ENCODE assay signal across 7 cellular contexts in genomic region chr14:103519043-103519836, GRCh38. TPM values are rescaled to one million over a fixed set of nuclear protein-coding genes. Genes with fewer than 3 reads are reported as not detected.
DNase-seq lines count a peak whose midpoint lies in the region; ATAC-seq and TF ChIP-seq lines count a peak whose summit lies in the region.

No MANE protein-coding gene starts in this region.

- DNase-seq in GM06990 (ENCODE audit: extremely low read depth, insufficient read length) (peak; percentile 18), esophagus muscularis mucosa (ENCODE audit: extremely low spot score) (no peak), renal cortical epithelial cell (ENCODE audit: low read depth) (peak; percentile 13), midbrain (lab: John Stamatoyannopoulos, UW) (no peak), NCI-H1436 (lab: John Stamatoyannopoulos, UW) (no peak)

- no peaks in the 10 kb centered on the region; the same call in 1 of the 2 replicates for H3K27me3 ChIP-seq in GM06990 (replicated peaks; ENCODE audit: control insufficient read depth, insufficient read depth, low read length)
- no peaks in the 10 kb centered on the region for H3K27me3 ChIP-seq in OCI-LY3 (ENCODE audit: low read depth, low read length)
- H3K27me3 ChIP-seq in esophagus muscularis mucosa, result peaks cover 0 to 9% (median 4%) of the 10 kb centered on the region in 4 donors

- H3K9me3 ChIP-seq in OCI-LY3 (ENCODE audit: insufficient read depth, low read length), result no peaks in the 10 kb centered on the region
- H3K9me3 ChIP-seq in esophagus muscularis mucosa, result no peaks in the 10 kb centered on the region

- WGBS in esophagus muscularis mucosa, result 55% methylated on average over 9 of the region's 13 CpGs

- peak overlapping the region; percentile 83; the same call in 1 of the 2 replicates for H3K9ac ChIP-seq in OCI-LY3 (ENCODE audit: low read length)

- TF ChIP-seq POLR2A in esophagus muscularis mucosa (IDR thresholded peaks at IDR 0.05; ENCODE audit: low read depth), result no peak

- TF ChIP-seq EP300 in esophagus muscularis mucosa (IDR thresholded peaks at IDR 0.05), result no peak

- H3K4me2 ChIP-seq in OCI-LY3 (ENCODE audit: low read length), result peak overlapping the region; percentile 82

- peaks cover 30% of the 10 kb centered on the region for H3K4me1 ChIP-seq in OCI-LY3 (ENCODE audit: low read length)
- H3K4me1 ChIP-seq in esophagus muscularis mucosa, result peaks cover 47 to 67% (median 62%) of the 10 kb centered on the region in 4 donors

- H2AFZ ChIP-seq in OCI-LY3 (ENCODE audit: low read depth, low read length), result no peak overlapping the region

- no peak for ATAC-seq in GM18907 (IDR thresholded peaks at IDR 0.05; ENCODE audit: unreplicated experiment)

- no peak for TF ChIP-seq CTCF in GM06990 (IDR thresholded peaks at IDR 0.05; ENCODE audit: insufficient read depth, low read length, poor library complexity, severe bottlenecking)
- no peak for TF ChIP-seq CTCF in OCI-LY3 (IDR thresholded peaks at IDR 0.05; ENCODE audit: low read depth, low read length)
- no peak for TF ChIP-seq CTCF in esophagus muscularis mucosa (IDR thresholded peaks at IDR 0.05)

- H4K20me1 ChIP-seq in OCI-LY3 (ENCODE audit: insufficient read depth, low read length), result no peaks in the 10 kb centered on the region

- no peaks in the 10 kb centered on the region for H3K36me3 ChIP-seq in GM06990 (ENCODE audit: control insufficient read depth, insufficient read depth, low read length)
- H3K36me3 ChIP-seq in OCI-LY3 (replicated peaks; ENCODE audit: low read depth, low read length), result peaks cover 6% of the 10 kb centered on the region
- H3K36me3 ChIP-seq in esophagus muscularis mucosa, result peaks cover 3 to 19% (median 12%) of the 10 kb centered on the region in 4 donors

- H3K27ac ChIP-seq in OCI-LY3 (ENCODE audit: low read length) (peak overlapping the region; percentile 82), esophagus muscularis mucosa (replicated peaks in 1 of 4) (peak overlapping the region; percentile 96 to 98 (median 97))

- no peak overlapping the region for H3K4me3 ChIP-seq in GM06990 (replicated peaks; ENCODE audit: low read depth, low read length)
- H3K4me3 ChIP-seq in OCI-LY3 (ENCODE audit: low read length), result peak overlapping the region; percentile 76; the same call in 1 of the 2 replicates
- peak overlapping the region in 2 of 4 donors; percentile 88 to 91 for H3K4me3 ChIP-seq in esophagus muscularis mucosa

- intact Hi-C loops in esophagus muscularis mucosa (cut with DNase I), result no loop called here

- H3K79me2 ChIP-seq in OCI-LY3 (ENCODE audit: low read length), result peaks cover 9% of the 10 kb centered on the region; the same call in 1 of the 2 replicates

RNA-seq across cellular contexts. Expression of gene CKB, which starts 3.4 kb away (rescaled TPM):
- total RNA-seq in esophagus muscularis mucosa, result 1,000 to 10,000 TPM in 3 of 4 donors, 100 to 1,000 TPM in 1; 917 to 1,843 (median 1,284) TPM
- total RNA-seq in renal cortical epithelial cell, result 125 and 340 TPM in 2 replicates

RNA-seq across cellular contexts. Expression of gene TRMT61A, which starts 9.8 kb away (rescaled TPM):
- total RNA-seq in esophagus muscularis mucosa (10 to 100 TPM; 28.7 to 50.0 (median 35.2) TPM), renal cortical epithelial cell (6.9 and 13.8 TPM in 2 replicates)

RNA-seq across cellular contexts. Expression of gene BAG5, which starts 43.2 kb away (rescaled TPM):
- total RNA-seq in esophagus muscularis mucosa (10 to 100 TPM; 27.4 to 34.7 (median 28.3) TPM), renal cortical epithelial cell (78.4 and 79.2 TPM in 2 replicates)

RNA-seq across cellular contexts. Expression of gene COA8, which starts 43.5 kb away (rescaled TPM):
- total RNA-seq in esophagus muscularis mucosa (10 to 100 TPM; 26.8 to 46.1 (median 37.6) TPM), renal cortical epithelial cell (31.1 and 32.5 TPM in 2 replicates)

Comparison
In these comparisons a context has a peak if more than half of its experiments do, and no peak if none do; other contexts are left out.
1. DNase-seq: peak in GM06990 (single experiment) and renal cortical epithelial cell (single experiment); none in esophagus muscularis mucosa (single experiment), midbrain (single experiment) and NCI-H1436 (single experiment).